In the genomic region with DNA sequence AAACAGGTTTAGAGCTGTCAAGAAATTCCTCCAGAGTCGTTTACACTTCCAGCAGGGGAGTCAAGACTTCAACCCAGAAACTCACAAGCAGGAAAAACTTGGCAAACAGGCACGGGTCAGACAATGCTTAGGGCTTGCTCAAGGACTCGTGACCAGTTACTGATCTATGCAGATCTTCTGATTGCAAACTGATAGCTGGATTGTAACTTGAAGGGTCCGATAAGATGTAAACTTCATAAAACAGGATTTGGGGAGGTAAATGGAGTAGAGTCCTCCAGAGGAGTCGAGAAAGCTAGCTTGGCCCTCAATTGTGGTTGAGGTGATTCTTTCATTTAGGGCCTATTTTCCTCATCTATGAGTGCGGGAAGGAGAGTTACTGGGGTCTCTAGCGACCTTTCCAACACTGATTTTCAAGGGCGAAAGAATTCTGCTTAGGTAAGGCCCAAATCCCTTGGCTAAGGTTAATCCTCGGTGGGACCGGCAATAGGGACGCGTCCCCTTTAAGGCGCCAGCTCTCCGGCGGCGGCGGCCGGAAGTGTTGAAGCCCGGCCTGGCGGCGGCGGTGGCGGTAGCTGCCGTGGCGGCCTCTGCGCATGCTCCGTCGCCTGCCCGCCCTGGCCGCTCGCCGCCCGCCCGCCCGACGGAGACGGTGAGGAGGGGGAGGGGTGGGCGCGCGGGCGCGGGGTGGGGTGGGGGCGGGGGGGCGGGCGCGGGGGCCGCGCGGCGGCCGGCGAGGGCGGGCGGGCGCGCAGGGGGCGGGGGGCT, we compare ENCODE assay signal across 8 cellular contexts. TPM values are rescaled to one million over a fixed set of nuclear protein-coding genes. Genes with fewer than 3 reads are reported as not detected.
DNase-seq lines count a peak whose midpoint lies in the region; ATAC-seq and TF ChIP-seq lines count a peak whose summit lies in the region.

A gene with protein sequence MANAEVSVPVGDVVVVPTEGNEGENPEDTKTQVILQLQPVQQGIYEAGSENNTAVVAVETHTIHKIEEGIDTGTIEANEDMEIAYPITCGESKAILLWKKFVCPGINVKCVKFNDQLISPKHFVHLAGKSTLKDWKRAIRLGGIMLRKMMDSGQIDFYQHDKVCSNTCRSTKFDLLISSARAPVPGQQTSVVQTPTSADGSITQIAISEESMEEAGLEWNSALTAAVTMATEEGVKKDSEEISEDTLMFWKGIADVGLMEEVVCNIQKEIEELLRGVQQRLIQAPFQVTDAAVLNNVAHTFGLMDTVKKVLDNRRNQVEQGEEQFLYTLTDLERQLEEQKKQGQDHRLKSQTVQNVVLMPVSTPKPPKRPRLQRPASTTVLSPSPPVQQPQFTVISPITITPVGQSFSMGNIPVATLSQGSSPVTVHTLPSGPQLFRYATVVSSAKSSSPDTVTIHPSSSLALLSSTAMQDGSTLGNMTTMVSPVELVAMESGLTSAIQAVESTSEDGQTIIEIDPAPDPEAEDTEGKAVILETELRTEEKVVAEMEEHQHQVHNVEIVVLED (plus strand): TSS at position 594 of the 765 bp plus-strand sequence. CDS start 14,829 bp downstream, outside the sequence.

- H3K9me3 Mint-ChIP-seq in activated CD4-positive, alpha-beta T cell treated with anti-CD3 and anti-CD28 coated beads, Interleukin-2, amount 10 ng/mL, durations not matched to agents 24 days and 14 days: no peaks in the 10 kb centered on the region

- peak; percentile 34 for TF ChIP-seq POLR2A in GM19193 (IDR thresholded peaks at IDR 0.05; ENCODE audit: extremely low read depth, insufficient read depth, insufficient read length)

- intact Hi-C loops in activated CD4-positive, alpha-beta T cell treated with anti-CD3 and anti-CD28 coated beads, Interleukin-2, amount 10 ng/mL, durations not matched to agents 24 days and 14 days (cut with micrococcal nuclease): loop anchor here (1.0 kb wide), 2 partner anchors 20 to 68 kb away; a partner anchor contains a TSS

- DNase-seq in AG20443 (ENCODE audit: low spot score) (peak; percentile 97), NCI-H510A treated with DMSO at 0.1 percent for 48 hours (lab: John Stamatoyannopoulos, UW) (peak; percentile 64)
- peak; percentile 96 for DNase-seq in activated CD4-positive, alpha-beta T cell treated with anti-CD3 and anti-CD28 coated beads, Interleukin-2, amount 10 ng/mL, durations not matched to agents 24 days and 14 days
- DNase-seq in stimulated activated CD4-positive, alpha-beta T cell treated with anti-CD3 and anti-CD28 coated beads, Interleukin-1b, Interleukin-23, amount 100 ng/mL, for 1 hour (ENCODE audit: low read depth in 2 of 2): peak; percentile 59 to 62

- H3K4me1 Mint-ChIP-seq in activated CD4-positive, alpha-beta T cell treated with anti-CD3 and anti-CD28 coated beads, Interleukin-2, amount 10 ng/mL, durations not matched to agents 24 days and 14 days: peaks cover 10% of the 10 kb centered on the region

- H3K27ac ChIP-seq in cingulate gyrus (ENCODE audit: low read depth, low read length): peak within 1 kb of the TSS; percentile 94
- H3K27ac ChIP-seq in layer of hippocampus (ENCODE audit: low read depth, low read length): peak within 1 kb of the TSS; percentile 96

- peak; percentile 75 for ATAC-seq in HG03354 (IDR thresholded peaks at IDR 0.05; ENCODE audit: poor library complexity, severe bottlenecking, unreplicated experiment)

- peaks cover under 1% of the 10 kb centered on the region for H3K36me3 Mint-ChIP-seq in activated CD4-positive, alpha-beta T cell treated with anti-CD3 and anti-CD28 coated beads, Interleukin-2, amount 10 ng/mL, durations not matched to agents 24 days and 14 days (ENCODE audit: low read depth)

- no peaks in the 10 kb centered on the region for H3K27me3 ChIP-seq in layer of hippocampus (ENCODE audit: control insufficient read depth, insufficient read depth, low read length)

- H3K27ac Mint-ChIP-seq in activated CD4-positive, alpha-beta T cell treated with anti-CD3 and anti-CD28 coated beads, Interleukin-2, amount 10 ng/mL, durations not matched to agents 24 days and 14 days: peak within 1 kb of the TSS; percentile 98

- H3K27me3 Mint-ChIP-seq in activated CD4-positive, alpha-beta T cell treated with anti-CD3 and anti-CD28 coated beads, Interleukin-2, amount 10 ng/mL, durations not matched to agents 24 days and 14 days: no peaks in the 10 kb centered on the region

- peak within 1 kb of the TSS; percentile 93 for H3K4me3 Mint-ChIP-seq in activated CD4-positive, alpha-beta T cell treated with anti-CD3 and anti-CD28 coated beads, Interleukin-2, amount 10 ng/mL, durations not matched to agents 24 days and 14 days

RNA-seq across cellular contexts. Expression of the gene that starts here (rescaled TPM):
- total RNA-seq in activated CD4-positive, alpha-beta T cell treated with anti-CD3 and anti-CD28 coated beads, Interleukin-2, amount 10 ng/mL, durations not matched to agents 24 days and 14 days: 26.1 and 26.3 TPM in 2 replicates

Comparison
In these comparisons a context has a peak if more than half of its experiments do, and no peak if none do; other contexts are left out.
1. Peak in every context shown above with its lines: DNase-seq, ATAC-seq and H3K27ac ChIP-seq.